ENCODE assay signal across 8 cellular contexts in the genomic region with DNA sequence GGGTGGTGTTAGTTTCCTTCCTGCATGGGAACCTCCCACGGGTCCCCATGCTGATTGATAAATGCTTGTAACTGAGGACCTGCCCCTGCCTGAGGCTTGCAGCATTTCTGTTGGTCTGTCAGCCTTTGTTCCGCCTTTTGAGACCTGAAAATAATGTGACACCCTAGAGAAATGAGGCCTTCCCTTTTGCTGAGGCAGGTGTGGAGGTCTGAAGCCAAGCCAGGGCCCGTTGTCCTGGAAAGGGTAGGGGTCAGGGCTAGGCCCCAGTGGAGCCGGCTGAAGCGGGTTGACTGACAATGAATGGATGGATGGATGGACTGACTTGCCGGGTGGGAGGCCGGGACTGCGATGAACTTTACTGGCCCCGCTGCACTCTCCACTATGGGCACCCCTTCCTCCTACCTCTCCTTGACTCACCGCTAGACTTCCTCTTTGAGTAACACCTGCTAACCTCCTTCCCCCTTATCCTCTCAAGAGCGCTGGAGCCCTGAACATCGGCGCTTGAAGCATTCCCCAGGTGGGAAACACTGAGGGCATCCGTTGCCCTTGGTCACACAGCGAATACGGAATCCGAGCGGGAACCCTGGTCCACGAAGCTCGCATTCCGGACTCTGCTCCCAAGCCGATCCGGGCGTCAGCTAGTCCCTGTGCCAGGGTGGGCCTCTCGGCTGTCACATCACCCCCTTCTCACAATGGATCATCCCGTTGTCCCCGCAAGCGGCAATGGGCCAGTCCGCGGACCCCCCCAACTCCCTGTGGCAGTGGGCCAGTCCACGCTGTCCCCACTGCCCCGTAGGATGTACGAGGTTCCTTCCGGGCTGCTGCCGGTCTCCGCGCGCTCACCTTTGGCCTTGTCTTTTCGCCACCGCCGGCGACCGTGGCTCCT. TPM values are rescaled to one million over a fixed set of nuclear protein-coding genes. Genes with fewer than 3 reads are reported as not detected.
DNase-seq lines count a peak whose midpoint lies in the region; ATAC-seq and TF ChIP-seq lines count a peak whose summit lies in the region.

No MANE protein-coding gene starts in this region.

- H3K36me3 Mint-ChIP-seq in activated T-cell treated with anti-CD3 and anti-CD28 coated beads, Interleukin-2, amount 50 U/mL, for 4 hours (ENCODE audit: insufficient read depth), result no peaks in the 10 kb centered on the region

- H3K4me1 ChIP-seq in neuron (ENCODE audit: insufficient read depth, low read length) (peaks cover 12% of the 10 kb centered on the region), tibial artery (peaks cover 0 to 20% (median 14%) of the 10 kb centered on the region in 4 donors)

- peak overlapping the region; percentile 76 for H2AFZ ChIP-seq in neuron (ENCODE audit: low read depth, low read length)

- H3K36me3 ChIP-seq in neuron (ENCODE audit: insufficient read depth, low read length), result no peaks in the 10 kb centered on the region
- no peaks in the 10 kb centered on the region for H3K36me3 ChIP-seq in tibial artery

- peaks cover 44% of the 10 kb centered on the region for H3K4me1 Mint-ChIP-seq in activated T-cell treated with anti-CD3 and anti-CD28 coated beads, Interleukin-2, amount 50 U/mL, for 4 hours (ENCODE audit: low read depth)

- TF ChIP-seq CTCF in fibroblast of pulmonary artery (IDR thresholded peaks at IDR 0.05; ENCODE audit: low read length, missing control alignments), result no peak
- TF ChIP-seq CTCF in tibial artery (IDR thresholded peaks at IDR 0.05), result no peak

- DNase-seq in NCI-H2227 (lab: John Stamatoyannopoulos, UW; ENCODE audit: unreplicated experiment) (peak; percentile 93), fibroblast of pulmonary artery (ENCODE audit: low read depth) (no peak), tibial artery (no peak), pons (ENCODE audit: low spot score) (no peak)
- DNase-seq in activated T-cell treated with anti-CD3 and anti-CD28 coated beads, Interleukin-2, amount 50 U/mL, for 4 hours, result peak; percentile 32

- H3K4me3 Mint-ChIP-seq in activated T-cell treated with anti-CD3 and anti-CD28 coated beads, Interleukin-2, amount 50 U/mL, for 4 hours, result peak overlapping the region; percentile 93

- ATAC-seq in GM18505 (IDR thresholded peaks at IDR 0.05; ENCODE audit: unreplicated experiment) (peak; percentile 28), HG02623 (IDR thresholded peaks at IDR 0.05; ENCODE audit: unreplicated experiment) (peak; percentile 34)
- peak; percentile 64 to 70 for ATAC-seq in activated T-cell treated with anti-CD3 and anti-CD28 coated beads, Interleukin-2, amount 50 U/mL, for 4 hours

- H3K27me3 ChIP-seq in neuron (ENCODE audit: insufficient read depth, low read length), result no peaks in the 10 kb centered on the region
- peaks cover 0 to 56% of the 10 kb centered on the region in 2 donors for H3K27me3 ChIP-seq in tibial artery

- H3K4me3 ChIP-seq in fibroblast of pulmonary artery (replicated peaks; ENCODE audit: low read depth, low read length), result peak overlapping the region; percentile 64
- peak overlapping the region; percentile 80 for H3K4me3 ChIP-seq in neuron (ENCODE audit: low read length)
- H3K4me3 ChIP-seq in tibial artery, result peak overlapping the region; percentile 40 to 54

- intact Hi-C loops in tibial artery (cut with DNase I; ENCODE audit: low total_unique reads), result no loop called here

- no peaks in the 10 kb centered on the region for H3K9me3 Mint-ChIP-seq in activated T-cell treated with anti-CD3 and anti-CD28 coated beads, Interleukin-2, amount 50 U/mL, for 4 hours

- H3K27ac ChIP-seq in tibial artery, result no peak overlapping the region

- no peaks in the 10 kb centered on the region for H3K9me3 ChIP-seq in neuron (ENCODE audit: low read length)
- H3K9me3 ChIP-seq in tibial artery, result no peaks in the 10 kb centered on the region

- no peaks in the 10 kb centered on the region for H3K27me3 Mint-ChIP-seq in activated T-cell treated with anti-CD3 and anti-CD28 coated beads, Interleukin-2, amount 50 U/mL, for 4 hours (ENCODE audit: low read depth)

- TF ChIP-seq POLR2A in GM18505 (IDR thresholded peaks at IDR 0.05; ENCODE audit: borderline replicate concordance, extremely low read depth, insufficient read depth, insufficient read length), result peak; percentile 31

RNA-seq across cellular contexts. Expression of gene LIPE, which starts 4.4 kb away (rescaled TPM):
- 10 to 100 TPM; 23.0 to 29.1 (median 28.0) TPM for total RNA-seq in activated T-cell treated with anti-CD3 and anti-CD28 coated beads, Interleukin-2, amount 50 U/mL, for 4 hours

RNA-seq across cellular contexts. Expression of gene CXCL17, which starts 19.9 kb away (rescaled TPM):
- not detected for total RNA-seq in activated T-cell treated with anti-CD3 and anti-CD28 coated beads, Interleukin-2, amount 50 U/mL, for 4 hours

RNA-seq across cellular contexts. Expression of gene CNFN, which starts 32.7 kb away (rescaled TPM):
- total RNA-seq in activated T-cell treated with anti-CD3 and anti-CD28 coated beads, Interleukin-2, amount 50 U/mL, for 4 hours, result not detected

Comparison
In these comparisons a context has a peak if more than half of its experiments do, and no peak if none do; other contexts are left out.
1. DNase-seq: peak in NCI-H2227 (single experiment) and activated T-cell treated with anti-CD3 and anti-CD28 coated beads, Interleukin-2, amount 50 U/mL, for 4 hours (single experiment); none in fibroblast of pulmonary artery (single experiment), tibial artery (0 of 2) and pons (single experiment).
2. Peak in every context shown above with its lines, with median percentiles within 50 percentile points of each other: ATAC-seq and H3K4me3 ChIP-seq.